8 cellular contexts compared by ENCODE assay signal in the genomic region with DNA sequence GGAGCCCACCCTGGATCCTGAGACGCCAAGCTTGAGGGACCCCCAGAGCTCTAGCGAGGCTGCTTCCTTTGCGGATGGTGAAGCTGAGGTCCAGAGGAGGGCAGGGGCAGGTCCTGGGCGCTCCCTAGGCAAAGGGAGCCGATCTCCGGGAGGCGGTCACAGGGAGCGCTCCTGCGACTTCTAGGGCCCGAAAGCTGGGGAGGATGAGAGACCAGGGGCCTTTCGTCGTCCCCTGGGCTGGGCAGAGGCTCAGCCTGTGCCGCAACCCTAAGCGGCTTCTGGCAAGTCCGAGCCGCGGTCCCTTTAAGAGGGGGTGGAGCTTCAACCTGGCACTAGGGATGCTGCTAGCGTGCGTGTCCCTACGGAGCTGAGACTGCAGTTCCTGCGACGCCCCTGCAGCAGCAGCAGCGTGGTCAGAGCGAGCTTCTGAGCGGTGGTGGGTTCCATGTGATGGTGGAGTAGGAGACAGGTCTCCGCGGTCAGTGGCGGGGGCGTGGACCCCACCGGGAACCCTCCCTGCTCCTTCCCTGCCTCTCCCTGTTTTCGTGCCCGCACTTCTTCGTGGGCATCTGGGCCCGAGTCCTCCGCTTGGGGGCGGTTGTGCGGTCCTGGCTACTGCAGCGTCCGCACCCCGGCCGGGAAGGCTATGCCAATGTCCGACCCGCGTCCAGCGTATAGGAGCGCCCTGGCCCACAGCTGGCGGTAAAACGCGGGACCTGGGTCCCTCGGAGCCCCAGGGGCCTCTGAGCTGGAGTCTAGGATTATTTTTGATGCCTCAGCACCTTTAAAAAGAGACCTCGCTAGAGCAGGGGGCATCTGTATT.
A peak's percentile ranks its signal among the peaks of the same experiment; 100 is the strongest.
DNase-seq lines count a peak whose midpoint lies in the region; ATAC-seq lines count a peak whose summit lies in the region.

No MANE protein-coding gene starts in this region.

- H4K20me1 ChIP-seq in BLaER1 treated with 17β-estradiol and CSF1 and Interleukin-3, amounts not matched to agents 10 nM and 100 nM: no peaks in the 10 kb centered on the region

- DNase-seq in GM19240 (ENCODE audit: insufficient read length, low spot score): peak; percentile 59
- DNase-seq in NCI-H748 treated with DMSO at 0.1 percent for 48 hours (lab: John Stamatoyannopoulos, UW): peak; percentile 55
- peak; percentile 87 for DNase-seq in activated CD8-positive, alpha-beta memory T cell treated with anti-CD3 and anti-CD28 coated beads for 24 hours
- peak; percentile 16 to 63 (median 55) for DNase-seq in effector memory CD4-positive, alpha-beta T cell
- peak; percentile 42 to 43 for DNase-seq in memory B cell (ENCODE audit: low spot score in 2 of 2)
- peak; percentile 55 for DNase-seq in stimulated activated CD8-positive, alpha-beta memory T cell treated with anti-CD3 and anti-CD28 coated beads, Interleukin-12 subunit alpha, Interleukin-12 subunit beta, amount 100 ng/mL, for 24 hours (ENCODE audit: extremely low read depth)

- H3K4me1 Mint-ChIP-seq in memory B cell: peaks cover 18% of the 10 kb centered on the region

- no peaks in the 10 kb centered on the region for H3K27me3 ChIP-seq in BLaER1 treated with 17β-estradiol and CSF1 and Interleukin-3, amounts not matched to agents 10 nM and 100 nM
- H3K27me3 ChIP-seq in effector memory CD4-positive, alpha-beta T cell (replicated peaks; ENCODE audit: control insufficient read depth, insufficient read depth, low read length, poor library complexity, severe bottlenecking): no peaks in the 10 kb centered on the region

- H3K4me1 ChIP-seq in BLaER1 treated with 17β-estradiol and CSF1 and Interleukin-3, amounts not matched to agents 10 nM and 100 nM: peaks cover 20 to 40% (median 30%) of the 10 kb centered on the region in 10 experiments
- H3K4me1 ChIP-seq in effector memory CD4-positive, alpha-beta T cell (ENCODE audit: control insufficient read depth, insufficient read depth, low read length, poor library complexity, severe bottlenecking): peaks cover 5% of the 10 kb centered on the region

- peak overlapping the region; percentile 62 for H3K27ac Mint-ChIP-seq in memory B cell

- H3K4me3 Mint-ChIP-seq in memory B cell: peak overlapping the region; percentile 92

- ATAC-seq in HG03442 (IDR thresholded peaks at IDR 0.05; ENCODE audit: unreplicated experiment): peak; percentile 98
- ATAC-seq in memory B cell (ENCODE audit: low read depth): peak; percentile 95

- no peaks in the 10 kb centered on the region for H3K9me3 ChIP-seq in BLaER1 treated with 17β-estradiol and CSF1 and Interleukin-3, amounts not matched to agents 10 nM and 100 nM (replicated peaks in 1 of 11)
- H3K9me3 ChIP-seq in effector memory CD4-positive, alpha-beta T cell (ENCODE audit: control insufficient read depth, low read length): no peaks in the 10 kb centered on the region

- H3K36me3 ChIP-seq in BLaER1 treated with 17β-estradiol and CSF1 and Interleukin-3, amounts not matched to agents 10 nM and 100 nM: peaks cover 10 to 23% (median 16%) of the 10 kb centered on the region in 11 experiments
- H3K36me3 ChIP-seq in effector memory CD4-positive, alpha-beta T cell (ENCODE audit: control insufficient read depth, insufficient read depth, low read length): no peaks in the 10 kb centered on the region

- H3K4me3 ChIP-seq in BLaER1 treated with 17β-estradiol and CSF1 and Interleukin-3, amounts not matched to agents 10 nM and 100 nM: peak overlapping the region; percentile 62 to 94 (median 82)
- peak overlapping the region; percentile 70 for H3K4me3 ChIP-seq in effector memory CD4-positive, alpha-beta T cell (ENCODE audit: insufficient read depth, low read depth, low read length, poor library complexity, severe bottlenecking)

- no peaks in the 10 kb centered on the region for H3K27me3 Mint-ChIP-seq in memory B cell

- H3K36me3 Mint-ChIP-seq in memory B cell: peaks cover 6% of the 10 kb centered on the region

- no peaks in the 10 kb centered on the region for H3K9me3 Mint-ChIP-seq in memory B cell

- peak overlapping the region; percentile 78 to 95 (median 90) for H3K9ac ChIP-seq in BLaER1 treated with 17β-estradiol and CSF1 and Interleukin-3, amounts not matched to agents 10 nM and 100 nM

- H3K4me2 ChIP-seq in BLaER1 treated with 17β-estradiol and CSF1 and Interleukin-3, amounts not matched to agents 10 nM and 100 nM: peak overlapping the region; percentile 71 to 99 (median 95)

- peak overlapping the region; percentile 80 to 96 (median 88) for H3K27ac ChIP-seq in BLaER1 treated with 17β-estradiol and CSF1 and Interleukin-3, amounts not matched to agents 10 nM and 100 nM
- H3K27ac ChIP-seq in effector memory CD4-positive, alpha-beta T cell (ENCODE audit: insufficient read depth, low read length, poor library complexity, severe bottlenecking): peak overlapping the region; percentile 34

Comparison
In these comparisons a context has a peak if more than half of its experiments do, and no peak if none do; other contexts are left out.
1. Peak in every context shown above with its lines: DNase-seq, ATAC-seq, H3K4me3 ChIP-seq and H3K27ac ChIP-seq.